ENCODE assay signal across 18 cellular contexts in genomic region chrX:151694661-151695582, GRCh38. TPM values are rescaled to one million over a fixed set of nuclear protein-coding genes. Genes with fewer than 3 reads are reported as not detected.
DNase-seq lines count a peak whose midpoint lies in the region; ATAC-seq and TF ChIP-seq lines count a peak whose summit lies in the region.
"Had no signal": no experiment of that assay in that cellular context is flagged by ENCODE, and none has a peak within 500 bp of the region (broad histone marks: within the 10 kb centered on the region; RNA-seq: fewer than 3 reads in every experiment).

TSS of gene PRRG3 (plus strand) at chrX:151695458. CDS start at chrX:151698815, 3,357 bp downstream.

- H3K36me3 ChIP-seq in cardiac muscle cell (no peaks in the 10 kb centered on the region), esophagus squamous epithelium (no peaks in the 10 kb centered on the region), neural cell (ENCODE audit: insufficient read depth, low read length) (no peaks in the 10 kb centered on the region), upper lobe of left lung (no peaks in the 10 kb centered on the region)
- H3K36me3 ChIP-seq: MG63, uterus had no signal

- H3K27ac Mint-ChIP-seq in activated T-helper 1 cell treated with anti-CD3 and anti-CD28 coated beads, Interleukin-12 subunit alpha, Interleukin-12 subunit beta, Interleukin-2, Interleukin-4 antibody, amounts not matched to agents 30 ng/mL and 10 ng/mL and 1 ng/mL, durations not matched to agents 14 hours and 24 hours and 36 hours: no peak within 1 kb of the TSS
- H3K27ac Mint-ChIP-seq: activated naive CD8-positive, alpha-beta T cell treated with anti-CD3 and anti-CD28 coated beads, Interleukin-2, amount 50 U/mL, for 24 hours had no signal

- peak in 1 of 2 donors; percentile 52 for DNase-seq in cardiac muscle cell (ENCODE audit: low read depth in 1 of 2, low spot score in 1 of 2)
- DNase-seq in Right ventricle myocardium inferior (ENCODE audit: missing footprints): no peak
- DNase-seq in esophagus squamous epithelium (lab: John Stamatoyannopoulos, UW): no peak
- peak; percentile 18 to 73 for DNase-seq in upper lobe of left lung
- no peak for DNase-seq in stimulated activated CD4-positive, alpha-beta T cell treated with anti-CD3 and anti-CD28 coated beads, Interleukin-4, amount 100 ng/mL, for 4 hours
- no peak for DNase-seq in T-helper 1 cell
- no peak for DNase-seq in activated T-helper 1 cell treated with anti-CD3 and anti-CD28 coated beads, Interleukin-12 subunit alpha, Interleukin-12 subunit beta, Interleukin-2, Interleukin-4 antibody, amounts not matched to agents 30 ng/mL and 10 ng/mL and 1 ng/mL, durations not matched to agents 14 hours and 24 hours and 36 hours (ENCODE audit: low spot score)
- DNase-seq: activated CD4-positive, alpha-beta T cell treated with anti-CD3 and anti-CD28 coated beads, Interleukin-2, amount 50 U/mL, for 4 hours; activated naive CD8-positive, alpha-beta T cell treated with anti-CD3 and anti-CD28 coated beads, Interleukin-2, amount 50 U/mL, for 24 hours; activated T-cell treated with anti-CD3 and anti-CD28 coated beads, Interleukin-2, amount 50 U/mL, for 48 hours; COR-L47; GF-D8; MG63; SIG-M5 had no signal

- H3K9me3 Mint-ChIP-seq in activated T-helper 1 cell treated with anti-CD3 and anti-CD28 coated beads, Interleukin-12 subunit alpha, Interleukin-12 subunit beta, Interleukin-2, Interleukin-4 antibody, amounts not matched to agents 30 ng/mL and 10 ng/mL and 1 ng/mL, durations not matched to agents 14 hours and 24 hours and 36 hours: no peaks in the 10 kb centered on the region
- H3K9me3 Mint-ChIP-seq: activated naive CD8-positive, alpha-beta T cell treated with anti-CD3 and anti-CD28 coated beads, Interleukin-2, amount 50 U/mL, for 24 hours had no signal

- no peaks in the 10 kb centered on the region for H3K4me1 Mint-ChIP-seq in activated T-helper 1 cell treated with anti-CD3 and anti-CD28 coated beads, Interleukin-12 subunit alpha, Interleukin-12 subunit beta, Interleukin-2, Interleukin-4 antibody, amounts not matched to agents 30 ng/mL and 10 ng/mL and 1 ng/mL, durations not matched to agents 14 hours and 24 hours and 36 hours (ENCODE audit: low read depth)
- H3K4me1 Mint-ChIP-seq: activated naive CD8-positive, alpha-beta T cell treated with anti-CD3 and anti-CD28 coated beads, Interleukin-2, amount 50 U/mL, for 24 hours had no signal

- H3K4me1 ChIP-seq in cardiac muscle cell (ENCODE audit: low read depth) (no peaks in the 10 kb centered on the region), esophagus squamous epithelium (peaks cover 0 to 6% (median 4%) of the 10 kb centered on the region in 3 donors), upper lobe of left lung (peaks cover 0 to 10% (median 0%) of the 10 kb centered on the region in 4 donors)
- H3K4me1 ChIP-seq: uterus had no signal

- H3K27ac ChIP-seq in cardiac muscle cell (no peak within 1 kb of the TSS), esophagus squamous epithelium (peak within 1 kb of the TSS in 1 of 4 donors; percentile 9), neural cell (ENCODE audit: low read length) (peak within 1 kb of the TSS; percentile 42), upper lobe of left lung (no peak within 1 kb of the TSS)
- H3K27ac ChIP-seq: uterus had no signal

- no peaks in the 10 kb centered on the region for H4K20me1 ChIP-seq in neural cell (ENCODE audit: insufficient read depth)

- no peaks in the 10 kb centered on the region for H3K79me2 ChIP-seq in neural cell (replicated peaks; ENCODE audit: insufficient read depth, low read length)

- H3K27me3 ChIP-seq in cardiac muscle cell: no peaks in the 10 kb centered on the region
- peaks cover 0 to 28% (median 0%) of the 10 kb centered on the region in 4 donors for H3K27me3 ChIP-seq in esophagus squamous epithelium
- no peaks in the 10 kb centered on the region for H3K27me3 ChIP-seq in neural cell (ENCODE audit: insufficient read depth, low read depth, low read length)
- H3K27me3 ChIP-seq in upper lobe of left lung: peaks cover 0 to 5% (median 0%) of the 10 kb centered on the region in 4 donors
- H3K27me3 ChIP-seq: MG63 had no signal

- H3K36me3 Mint-ChIP-seq in activated T-helper 1 cell treated with anti-CD3 and anti-CD28 coated beads, Interleukin-12 subunit alpha, Interleukin-12 subunit beta, Interleukin-2, Interleukin-4 antibody, amounts not matched to agents 30 ng/mL and 10 ng/mL and 1 ng/mL, durations not matched to agents 14 hours and 24 hours and 36 hours (ENCODE audit: low read depth): no peaks in the 10 kb centered on the region

- 37% methylated on average over 2 of the region's 100 CpGs; no CpG with 5 or more reads in 1 of the 2 donors for WGBS in esophagus squamous epithelium, 2 donors
- 2 to 42% methylated on average over 11 to 40 of the region's 100 CpGs for WGBS in upper lobe of left lung, 2 donors

- intact Hi-C loops in Right ventricle myocardium inferior (cut with DNase I) (no loop called here), esophagus squamous epithelium (cut with DNase I) (no loop called here)
- intact Hi-C loops in activated T-helper 1 cell treated with anti-CD3 and anti-CD28 coated beads, Interleukin-12 subunit alpha, Interleukin-12 subunit beta, Interleukin-2, Interleukin-4 antibody, amounts not matched to agents 30 ng/mL and 10 ng/mL and 1 ng/mL, durations not matched to agents 14 hours and 24 hours and 36 hours (cut with micrococcal nuclease): no loop called here

- no peak for ATAC-seq in Right ventricle myocardium inferior
- peak in 1 of 2 donors; percentile 57 for ATAC-seq in upper lobe of left lung (ENCODE audit: low FRiP score in 2 of 2)
- ATAC-seq: activated naive CD8-positive, alpha-beta T cell treated with anti-CD3 and anti-CD28 coated beads, Interleukin-2, amount 50 U/mL, for 24 hours; esophagus mucosa had no signal

- H3K9me3 ChIP-seq in cardiac muscle cell (ENCODE audit: low read depth) (no peaks in the 10 kb centered on the region), esophagus squamous epithelium (no peaks in the 10 kb centered on the region), neural cell (ENCODE audit: low read length) (no peaks in the 10 kb centered on the region), upper lobe of left lung (no peaks in the 10 kb centered on the region)
- H3K9me3 ChIP-seq: MG63, uterus had no signal

- TF ChIP-seq CTCF in cardiac muscle cell (IDR thresholded peaks at IDR 0.05; ENCODE audit: low read depth, low read length) (no peak), esophagus squamous epithelium (IDR thresholded peaks at IDR 0.05) (no peak), neural cell (IDR thresholded peaks at IDR 0.05; ENCODE audit: poor library complexity, severe bottlenecking) (no peak), upper lobe of left lung (IDR thresholded peaks at IDR 0.05) (no peak)

- TF ChIP-seq EP300 in neural cell (conservative IDR thresholded peaks at IDR 0.05; ENCODE audit: poor library complexity, severe bottlenecking) (no peak), upper lobe of left lung (IDR thresholded peaks at IDR 0.05) (no peak)

- H3K4me2 ChIP-seq in neural cell (ENCODE audit: low read length): no peak within 1 kb of the TSS

- no peak for TF ChIP-seq RAD21 in neural cell (conservative IDR thresholded peaks at IDR 0.05)

- no peak for TF ChIP-seq POLR2A in esophagus squamous epithelium (IDR thresholded peaks at IDR 0.05)
- no peak for TF ChIP-seq POLR2A in upper lobe of left lung (IDR thresholded peaks at IDR 0.05)

- no peak within 1 kb of the TSS for H3K4me3 Mint-ChIP-seq in activated T-helper 1 cell treated with anti-CD3 and anti-CD28 coated beads, Interleukin-12 subunit alpha, Interleukin-12 subunit beta, Interleukin-2, Interleukin-4 antibody, amounts not matched to agents 30 ng/mL and 10 ng/mL and 1 ng/mL, durations not matched to agents 14 hours and 24 hours and 36 hours
- H3K4me3 Mint-ChIP-seq: activated naive CD8-positive, alpha-beta T cell treated with anti-CD3 and anti-CD28 coated beads, Interleukin-2, amount 50 U/mL, for 24 hours had no signal

- no peaks in the 10 kb centered on the region for H3F3A ChIP-seq in neural cell (ENCODE audit: insufficient read depth, low read length, poor library complexity, severe bottlenecking)

- peak within 1 kb of the TSS; percentile 5 for H3K9ac ChIP-seq in neural cell (ENCODE audit: low read length)

- H3K4me3 ChIP-seq in cardiac muscle cell (peak within 1 kb of the TSS; percentile 30), esophagus squamous epithelium (peak within 1 kb of the TSS; percentile 8 to 57 (median 27)), neural cell (ENCODE audit: low read length) (peak within 1 kb of the TSS; percentile 38), upper lobe of left lung (peak within 1 kb of the TSS in 3 of 4 donors; percentile 29 to 37 (median 36))
- H3K4me3 ChIP-seq: MG63 had no signal

- H2AFZ ChIP-seq in neural cell (ENCODE audit: low read depth, low read length): no peak within 1 kb of the TSS

- peaks cover 2% of the 10 kb centered on the region for H3K27me3 Mint-ChIP-seq in activated T-helper 1 cell treated with anti-CD3 and anti-CD28 coated beads, Interleukin-12 subunit alpha, Interleukin-12 subunit beta, Interleukin-2, Interleukin-4 antibody, amounts not matched to agents 30 ng/mL and 10 ng/mL and 1 ng/mL, durations not matched to agents 14 hours and 24 hours and 36 hours (ENCODE audit: insufficient read depth)

- H3K9me2 ChIP-seq in neural cell (ENCODE audit: insufficient read depth, low read length): no peaks in the 10 kb centered on the region

TF ChIP-seq in neural cell, 6 proteins besides CTCF, POLR2A, EP300 and RAD21 (continues in another document):
- TF ChIP-seq SMC3 (conservative IDR thresholded peaks at IDR 0.05; ENCODE audit: poor library complexity): no peak
- no peak for TF ChIP-seq TAF1 (IDR thresholded peaks at IDR 0.05; ENCODE audit: low read depth)

RNA-seq across cellular contexts. Expression of gene PRRG3, which starts in this region (rescaled TPM):
- 4.8 and 10.6 TPM in 2 replicates for total RNA-seq in cardiac muscle cell
- polyA plus RNA-seq in cardiac muscle cell: 5.6 and 18.1 TPM in 2 replicates
- total RNA-seq in Right ventricle myocardium inferior: 3.4 TPM
- total RNA-seq in esophagus squamous epithelium: 1 to 10 TPM in 1 of 4 donors, under 1 TPM in 2, not detected in 1; 0.15 to 1.1 (median 0.41) TPM
- not detected in 2 replicates for polyA plus RNA-seq in neural cell
- polyA minus RNA-seq in neural cell: 0.24 and 3.6 TPM in 2 replicates
- 1 to 10 TPM in 1 of 6 donors, under 1 TPM in 3, not detected in 2; 0.20 to 4.1 (median 0.21) TPM for total RNA-seq in upper lobe of left lung
- not detected in 2 replicates for total RNA-seq in activated T-helper 1 cell treated with anti-CD3 and anti-CD28 coated beads, Interleukin-12 subunit alpha, Interleukin-12 subunit beta, Interleukin-2, Interleukin-4 antibody, amounts not matched to agents 30 ng/mL and 10 ng/mL and 1 ng/mL, durations not matched to agents 14 hours and 24 hours and 36 hours
- total RNA-seq: esophagus mucosa had no signal
- polyA plus RNA-seq: AG04450 had no signal

Comparison
In these comparisons a context has a peak if more than half of its experiments do, and no peak if none do; other contexts are left out.
1. DNase-seq: peak in upper lobe of left lung (2 of 2); none in Right ventricle myocardium inferior (single experiment), esophagus squamous epithelium (single experiment), stimulated activated CD4-positive, alpha-beta T cell treated with anti-CD3 and anti-CD28 coated beads, Interleukin-4, amount 100 ng/mL, for 4 hours (0 of 2), T-helper 1 cell (0 of 5) and activated T-helper 1 cell treated with anti-CD3 and anti-CD28 coated beads, Interleukin-12 subunit alpha, Interleukin-12 subunit beta, Interleukin-2, Interleukin-4 antibody, amounts not matched to agents 30 ng/mL and 10 ng/mL and 1 ng/mL, durations not matched to agents 14 hours and 24 hours and 36 hours (single experiment).
2. Peak in every context shown above with its lines, with median percentiles within 50 percentile points of each other: H3K4me3 ChIP-seq.